In genomic region chr10:121088524-121088923, GRCh38 we compare ENCODE assay signal across 11 cellular contexts.
DNase-seq lines count a peak whose midpoint lies in the region; ATAC-seq, FAIRE-seq and TF ChIP-seq lines count a peak whose summit lies in the region.
"Had no signal": no experiment of that assay in that cellular context is flagged by ENCODE, and none has a peak within 500 bp of the region (broad histone marks: within the 10 kb centered on the region; RNA-seq: fewer than 3 reads in every experiment).

No MANE protein-coding gene starts in this region.

- H3K79me1 ChIP-seq in H9 (ENCODE audit: insufficient read depth, low read depth, low read length, poor library complexity, severe bottlenecking) (no peaks in the 10 kb centered on the region), H1 (ENCODE audit: low read depth, low read length) (no peaks in the 10 kb centered on the region)

- TF ChIP-seq POLR2A in H1 (IDR thresholded peaks at IDR 0.05; ENCODE audit: control extremely low read depth in 1 of 2, low read depth in 2 of 2, low read length in 2 of 2), result no peak
- no peak for TF ChIP-seq POLR2A in gastroesophageal sphincter (IDR thresholded peaks at IDR 0.05)

- TF ChIP-seq CTCF in H9 (conservative IDR thresholded peaks at IDR 0.05) (peak; percentile 59), H1 (IDR thresholded peaks at IDR 0.05; ENCODE audit: control extremely low read depth in 1 of 3, insufficient read depth in 1 of 3, low read depth in 1 of 3, low read length in 3 of 3) (peak; percentile 31 to 61 (median 44)), osteocyte (IDR thresholded peaks at IDR 0.05) (peak; percentile 56), gastroesophageal sphincter (IDR thresholded peaks at IDR 0.05) (peak in 1 of 4 experiments; percentile 16)

- TF ChIP-seq EP300 in H1 (IDR thresholded peaks at IDR 0.05; ENCODE audit: borderline replicate concordance in 1 of 2, low read depth in 2 of 2, low read length in 2 of 2) (no peak), gastroesophageal sphincter (IDR thresholded peaks at IDR 0.05) (no peak)

- H3K79me2 ChIP-seq in H9 (ENCODE audit: insufficient read depth, low read length) (no peaks in the 10 kb centered on the region), H1 (ENCODE audit: control insufficient read depth in 1 of 2, insufficient read depth in 2 of 2, low read length in 2 of 2) (no peaks in the 10 kb centered on the region)

- no peaks in the 10 kb centered on the region for H3K27me3 ChIP-seq in H9 (ENCODE audit: insufficient read depth, low read length)
- H3K27me3 ChIP-seq in H1 (replicated peaks in 1 of 4; ENCODE audit: control insufficient read depth in 3 of 4, extremely low read depth in 1 of 4, insufficient read depth in 3 of 4, low read length in 3 of 4), result peaks cover 0 to 2% (median 0%) of the 10 kb centered on the region in 4 experiments; a peak in 1 of 7 replicates
- H3K27me3 ChIP-seq in gastroesophageal sphincter, result no peaks in the 10 kb centered on the region

- H3K4me2 ChIP-seq in H9 (ENCODE audit: insufficient read depth, insufficient read length, low read length) (no peak overlapping the region), H1 (ENCODE audit: insufficient read depth in 1 of 2, low read depth in 2 of 2, low read length in 2 of 2) (no peak overlapping the region)

- H3K9me3 Mint-ChIP-seq in H9 (peaks cover 0 to 4% of the 10 kb centered on the region in 2 experiments; a peak in 2 of 5 replicates), osteocyte (ENCODE audit: unreplicated experiment) (no peaks in the 10 kb centered on the region)
- H3K9me3 Mint-ChIP-seq: dendritic cell treated with granulocyte-macrophage colony-stimulating factor and Interleukin-4, amounts not matched to agents 40 ng/mL and 50 ng/mL, for 4 days had no signal

- H4K5ac ChIP-seq in H9 (ENCODE audit: insufficient read length, low read depth, low read length) (no peak overlapping the region), H1 (ENCODE audit: insufficient read length, low read depth, low read length) (no peak overlapping the region)

- H3K14ac ChIP-seq in H9 (ENCODE audit: insufficient read depth, low read length) (no peak overlapping the region), H1 (ENCODE audit: insufficient read length) (no peak overlapping the region)

- H3K9ac ChIP-seq in H9 (ENCODE audit: extremely low read depth, insufficient read length, low read length) (no peak overlapping the region), H1 (replicated peaks in 1 of 4; ENCODE audit: extremely low read depth in 1 of 4, low read depth in 3 of 4, low read length in 3 of 4) (no peak overlapping the region)

- TF ChIP-seq RAD21 in H1 (IDR thresholded peaks at IDR 0.05 in 1 of 2, conservative IDR thresholded peaks at IDR 0.05 in 1 of 2; ENCODE audit: low read depth in 2 of 2, low read length in 2 of 2), result peak; percentile 70 to 74

- no peak overlapping the region for H2BK15ac ChIP-seq in H9 (ENCODE audit: low read depth, low read length)
- H2BK15ac ChIP-seq in H1 (ENCODE audit: low read length), result no peak overlapping the region

- H2BK120ac ChIP-seq in H9 (ENCODE audit: low read depth, low read length, poor library complexity, severe bottlenecking), result no peak overlapping the region
- no peak overlapping the region for H2BK120ac ChIP-seq in H1 (replicated peaks; ENCODE audit: low read depth, low read length)

- H3K4me1 Mint-ChIP-seq in H9, result peaks cover 9 to 10% of the 10 kb centered on the region in 2 experiments
- peaks cover 35% of the 10 kb centered on the region for H3K4me1 Mint-ChIP-seq in osteocyte (ENCODE audit: unreplicated experiment)

- H3K4me1 ChIP-seq in H9 (ENCODE audit: insufficient read depth, low read length) (no peaks in the 10 kb centered on the region), H1 (replicated peaks in 1 of 4; ENCODE audit: control insufficient read depth in 3 of 4, insufficient read depth in 4 of 4, low read length in 3 of 4) (peaks cover 0 to 3% (median 0%) of the 10 kb centered on the region in 4 experiments; a peak in 1 of 7 replicates), gastroesophageal sphincter (no peaks in the 10 kb centered on the region)

- CTCF ChIA-PET in H1 (lab: Charles Lee; ENCODE audit: partially characterized antibody), result interaction anchor here (0.6 to 1.4 kb wide), 8 partner anchors 8 to 230 kb away, joined by 3 to 4 read pairs (median 3); no protein-coding TSS in a partner anchor

- H2BK5ac ChIP-seq in H9 (ENCODE audit: insufficient read length, low read length), result no peak overlapping the region
- no peak overlapping the region for H2BK5ac ChIP-seq in H1 (ENCODE audit: low read depth, low read length)

- H3K23ac ChIP-seq in H9 (ENCODE audit: insufficient read length, low read depth, low read length) (no peak overlapping the region), H1 (ENCODE audit: insufficient read length) (no peak overlapping the region)

- H2AK5ac ChIP-seq in H9 (ENCODE audit: insufficient read length, low read length) (no peak overlapping the region), H1 (ENCODE audit: low read depth, low read length) (no peak overlapping the region)

- no peaks in the 10 kb centered on the region for H3K36me3 Mint-ChIP-seq in H9 (ENCODE audit: insufficient read depth in 1 of 3, low read depth in 3 of 3)
- H3K36me3 Mint-ChIP-seq in osteocyte (ENCODE audit: unreplicated experiment), result no peaks in the 10 kb centered on the region

- H3K18ac ChIP-seq in H9 (ENCODE audit: insufficient read length, low read depth, low read length), result no peak overlapping the region
- no peak overlapping the region for H3K18ac ChIP-seq in H1 (ENCODE audit: extremely low read depth, low read length)

- H3K36me3 ChIP-seq in H1 (ENCODE audit: control insufficient read depth in 2 of 4, insufficient read depth in 4 of 4, low read length in 3 of 4) (no peaks in the 10 kb centered on the region), gastroesophageal sphincter (no peaks in the 10 kb centered on the region)

- H3K4me3 ChIP-seq in H1 (ENCODE audit: extremely low read depth in 1 of 4, insufficient read depth in 2 of 4, low read depth in 3 of 4, low read length in 4 of 4) (no peak overlapping the region), gastroesophageal sphincter (no peak overlapping the region)

- FAIRE-seq in H1 (lab: Jason Lieb, UNC), result peak; percentile 69
- FAIRE-seq: G401.6 had no signal

- H3K4me3 Mint-ChIP-seq in H9 (no peak overlapping the region), osteocyte (ENCODE audit: unreplicated experiment) (no peak overlapping the region)
- H3K4me3 Mint-ChIP-seq: dendritic cell treated with granulocyte-macrophage colony-stimulating factor and Interleukin-4, amounts not matched to agents 40 ng/mL and 50 ng/mL, for 4 days had no signal

- ATAC-seq in GM19328 (IDR thresholded peaks at IDR 0.05; ENCODE audit: unreplicated experiment) (no peak), gastroesophageal sphincter (no peak)

- H3K27ac Mint-ChIP-seq in H9, result no peak overlapping the region
- no peak overlapping the region for H3K27ac Mint-ChIP-seq in osteocyte (ENCODE audit: unreplicated experiment)
- H3K27ac Mint-ChIP-seq: dendritic cell treated with granulocyte-macrophage colony-stimulating factor and Interleukin-4, amounts not matched to agents 40 ng/mL and 50 ng/mL, for 4 days had no signal

- POLR2A ChIA-PET in H1 (lab: Charles Lee; ENCODE audit: partially characterized antibody), result no interaction called here

- H3K27me3 Mint-ChIP-seq in H9 (ENCODE audit: low read depth) (no peaks in the 10 kb centered on the region; the same call in 1 of the 2 replicates), osteocyte (ENCODE audit: unreplicated experiment) (no peaks in the 10 kb centered on the region)
- H3K27me3 Mint-ChIP-seq: dendritic cell treated with granulocyte-macrophage colony-stimulating factor and Interleukin-4, amounts not matched to agents 40 ng/mL and 50 ng/mL, for 4 days had no signal

- no CpG with 5 or more reads among the region's 6 CpGs for WGBS in H9 (ENCODE audit: extremely low coverage, insufficient read length, low lambda C conversion rate)
- WGBS in H1 (ENCODE audit: extremely low coverage in 1 of 2, insufficient coverage in 1 of 2, insufficient read length in 1 of 2, insufficient replicate concordance in 2 of 2, low coverage in 1 of 2, low lambda C conversion rate in 2 of 2, missing lambda C conversion rate in 1 of 2), 2 experiments, result 71% methylated on average over 6 of the region's 6 CpGs; no CpG with 5 or more reads in 1 of the 2 experiments
- WGBS in gastroesophageal sphincter (ENCODE audit: low coverage in 1 of 2), 2 donors, result 58% methylated on average over 6 of the region's 6 CpGs; no CpG with 5 or more reads in 1 of the 2 donors

- H3K56ac ChIP-seq in H9 (ENCODE audit: insufficient read length, low read depth, low read length), result no peak overlapping the region
- H3K56ac ChIP-seq in H1 (replicated peaks; ENCODE audit: insufficient read length, low read depth, low read length), result no peak overlapping the region

- H3K23me2 ChIP-seq in H9 (ENCODE audit: insufficient read length, low read depth, low read length, poor library complexity, severe bottlenecking), result no peaks in the 10 kb centered on the region
- no peaks in the 10 kb centered on the region for H3K23me2 ChIP-seq in H1 (ENCODE audit: low read depth, low read length)

- DNase-seq in H9 (peak; percentile 54), NCI-H345 (lab: John Stamatoyannopoulos, UW) (peak; percentile 24), H1 (ENCODE audit: low read depth in 1 of 2, low spot score in 2 of 2) (peak in 1 of 2 experiments; percentile 54), osteocyte (ENCODE audit: extremely low spot score, unreplicated experiment) (no peak), AG20443 (ENCODE audit: low spot score) (no peak)
- DNase-seq in stimulated activated CD4-positive, alpha-beta T cell treated with anti-CD3 and anti-CD28 coated beads, Interleukin-12 subunit alpha, Interleukin-12 subunit beta, amount 100 ng/mL, for 4 hours, result no peak
- DNase-seq: NCI-H187 had no signal

- H2BK20ac ChIP-seq in H9 (ENCODE audit: low read depth, low read length, poor library complexity, severe bottlenecking) (no peak overlapping the region), H1 (ENCODE audit: low read length) (no peak overlapping the region)

- H3T11ph ChIP-seq in H9 (ENCODE audit: low read length), result no peak overlapping the region

- H4K91ac ChIP-seq in H9 (ENCODE audit: insufficient read length, low read depth, low read length) (no peak overlapping the region), H1 (replicated peaks; ENCODE audit: insufficient read length, low read length) (no peak overlapping the region)

- H3K4ac ChIP-seq in H9 (ENCODE audit: low read depth, low read length) (no peak overlapping the region), H1 (replicated peaks; ENCODE audit: insufficient read length, low read depth, low read length) (no peak overlapping the region)

- H4K8ac ChIP-seq in H9 (replicated peaks; ENCODE audit: insufficient read length, low read depth, low read length) (no peak overlapping the region), H1 (ENCODE audit: extremely low read depth, insufficient read depth, low read length) (no peak overlapping the region)

- H3K9me3 ChIP-seq in H9 (ENCODE audit: control insufficient read depth, low read depth, low read length), result no peaks in the 10 kb centered on the region
- H3K9me3 ChIP-seq in H1 (ENCODE audit: insufficient read depth in 2 of 2, low read depth in 1 of 2, low read length in 1 of 2), result no peaks in the 10 kb centered on the region
- H3K9me3 ChIP-seq in gastroesophageal sphincter, result no peaks in the 10 kb centered on the region

- no peaks in the 10 kb centered on the region for H4K20me1 ChIP-seq in H9 (ENCODE audit: control insufficient read depth, insufficient read depth, insufficient read length)
- peaks cover 0 to 5% of the 10 kb centered on the region in 2 experiments for H4K20me1 ChIP-seq in H1 (replicated peaks in 1 of 2; ENCODE audit: control insufficient read depth in 1 of 2, insufficient read depth in 2 of 2, low read length in 2 of 2)

- H2BK12ac ChIP-seq in H9 (ENCODE audit: insufficient read length, low read depth, low read length) (no peak overlapping the region), H1 (ENCODE audit: low read depth, low read length) (no peak overlapping the region)

- H3K27ac ChIP-seq in H9 (ENCODE audit: insufficient read length, low read depth, low read length) (no peak overlapping the region), H1 (ENCODE audit: low read depth, low read length) (no peak overlapping the region), gastroesophageal sphincter (no peak overlapping the region)

- H2AFZ ChIP-seq in H9 (ENCODE audit: low read length) (no peak overlapping the region), H1 (ENCODE audit: low read length) (no peak overlapping the region)

Comparison
In these comparisons a context has a peak if more than half of its experiments do, and no peak if none do; other contexts are left out.
1. DNase-seq: peak in H9 (single experiment) and NCI-H345 (single experiment); none in osteocyte (single experiment), stimulated activated CD4-positive, alpha-beta T cell treated with anti-CD3 and anti-CD28 coated beads, Interleukin-12 subunit alpha, Interleukin-12 subunit beta, amount 100 ng/mL, for 4 hours (single experiment) and AG20443 (single experiment).